Comparison of ENCODE assay signal across 1 cellular context in genomic region chr2:156037472-156037871, GRCh38.
TF ChIP-seq lines count a peak whose summit lies in the region.

No MANE protein-coding gene starts in this region.

TF ChIP-seq in HepG2, 621 proteins besides CTCF, POLR2A, EP300 and RAD21 (continued from another document):
- peak; percentile 45; the same call in 1 of the 2 replicates for TF ChIP-seq TFE3 (CRISPR knock-in tag; IDR thresholded peaks at IDR 0.05)
- no peak for TF ChIP-seq SMAD3 (CRISPR knock-in tag; IDR thresholded peaks at IDR 0.05)
- TF ChIP-seq AHDC1 (CRISPR knock-in tag; IDR thresholded peaks at IDR 0.05; ENCODE audit: borderline replicate concordance): peak; percentile 45; the same call in 1 of the 2 replicates
- no peak for TF ChIP-seq KLF6 (CRISPR knock-in tag; IDR thresholded peaks at IDR 0.05)
